In genomic region chr6:11810039-11810541, GRCh38 we compare ENCODE assay signal across 8 cellular contexts. TPM values are rescaled to one million over a fixed set of nuclear protein-coding genes. Genes with fewer than 3 reads are reported as not detected.
DNase-seq lines count a peak whose midpoint lies in the region; ATAC-seq and TF ChIP-seq lines count a peak whose summit lies in the region.

No MANE protein-coding gene starts in this region.

- no peaks in the 10 kb centered on the region for H3K27me3 ChIP-seq in upper lobe of right lung

- intact Hi-C loops in MCF 10A (cut with micrococcal nuclease) (loop anchor here (1.0 kb wide), 2 partner anchors 40 to 201 kb away; no protein-coding TSS in a partner anchor), upper lobe of right lung (cut with DNase I) (no loop called here)

- H3K9me3 ChIP-seq in upper lobe of right lung: no peaks in the 10 kb centered on the region

- no peaks in the 10 kb centered on the region for H3K27me3 Mint-ChIP-seq in MCF 10A (ENCODE audit: insufficient read depth, unreplicated experiment)

- H3K27ac Mint-ChIP-seq in MCF 10A (ENCODE audit: low read depth, unreplicated experiment): peak overlapping the region; percentile 86

- peaks cover 43% of the 10 kb centered on the region for H3K4me1 Mint-ChIP-seq in MCF 10A (ENCODE audit: insufficient read depth, unreplicated experiment)

- peaks cover 18% of the 10 kb centered on the region for H3K4me1 ChIP-seq in upper lobe of right lung

- H3K27ac ChIP-seq in upper lobe of right lung: peak overlapping the region; percentile 74

- POLR2A ChIA-PET in MCF 10A (lab: Yijun Ruan, JAX): interaction anchor here (0.7 to 3.0 kb wide), 4 partner anchors 39 to 204 kb away, joined by 3 to 37 read pairs (median 4); no protein-coding TSS in a partner anchor

- no peak overlapping the region for H3K4me3 ChIP-seq in upper lobe of right lung

- CTCF ChIA-PET in MCF 10A (lab: Yijun Ruan, JAX): interaction anchor here (0.6 to 1.5 kb wide), 4 partner anchors 9 to 40 kb away, joined by 3 to 4 read pairs (median 4); no protein-coding TSS in a partner anchor

- DNase-seq in DMS153 treated with DMSO at 0.1 percent for 48 hours (lab: John Stamatoyannopoulos, UW; ENCODE audit: unreplicated experiment) (peak; percentile 4), DMS153 (lab: John Stamatoyannopoulos, UW) (no peak), MCF 10A (ENCODE audit: unreplicated experiment) (peak; percentile 98), kidney glomerular epithelial cell (lab: John Stamatoyannopoulos, UW) (peak; percentile 89), upper lobe of right lung (peak; percentile 81), NCI-H82 (lab: John Stamatoyannopoulos, UW) (no peak)
- no peak for DNase-seq in stimulated activated CD4-positive, alpha-beta T cell treated with anti-CD3 and anti-CD28 coated beads, Interleukin-4, amount 100 ng/mL, for 4 hours
- no peak for DNase-seq in activated CD4-positive, alpha-beta T cell treated with anti-CD3 and anti-CD28 coated beads, Interleukin-2, amount 50 U/mL, for 48 hours

- BruUV-seq in MCF 10A (replicated peaks; lab: Mats Ljungman, UMichigan): no TSS peak

- no peaks in the 10 kb centered on the region for H3K36me3 Mint-ChIP-seq in MCF 10A (ENCODE audit: insufficient read depth, unreplicated experiment)

- peak; percentile 89 for ATAC-seq in upper lobe of right lung

- TF ChIP-seq CTCF in MCF 10A (IDR thresholded peaks at IDR 0.05; ENCODE audit: unreplicated experiment) (no peak), upper lobe of right lung (IDR thresholded peaks at IDR 0.05) (no peak)

- no peaks in the 10 kb centered on the region for H3K9me3 Mint-ChIP-seq in MCF 10A (ENCODE audit: unreplicated experiment)

- H3K4me3 Mint-ChIP-seq in MCF 10A (ENCODE audit: unreplicated experiment): peak overlapping the region; percentile 28

- H3K36me3 ChIP-seq in upper lobe of right lung: no peaks in the 10 kb centered on the region

RNA-seq across cellular contexts. Expression of gene ADTRP, which starts 31.5 kb away (rescaled TPM):
- total RNA-seq in MCF 10A (2022): 14.8 and 25.3 TPM in 2 replicates
- total RNA-seq in upper lobe of right lung: 21.0 TPM

Comparison
In these comparisons a context has a peak if more than half of its experiments do, and no peak if none do; other contexts are left out.
1. DNase-seq: peak in DMS153 treated with DMSO at 0.1 percent for 48 hours (single experiment), MCF 10A (single experiment), kidney glomerular epithelial cell (single experiment) and upper lobe of right lung (single experiment); none in DMS153 (single experiment), stimulated activated CD4-positive, alpha-beta T cell treated with anti-CD3 and anti-CD28 coated beads, Interleukin-4, amount 100 ng/mL, for 4 hours (0 of 2), NCI-H82 (single experiment) and activated CD4-positive, alpha-beta T cell treated with anti-CD3 and anti-CD28 coated beads, Interleukin-2, amount 50 U/mL, for 48 hours (0 of 2).